8 cellular contexts compared by ENCODE assay signal in the genomic region with DNA sequence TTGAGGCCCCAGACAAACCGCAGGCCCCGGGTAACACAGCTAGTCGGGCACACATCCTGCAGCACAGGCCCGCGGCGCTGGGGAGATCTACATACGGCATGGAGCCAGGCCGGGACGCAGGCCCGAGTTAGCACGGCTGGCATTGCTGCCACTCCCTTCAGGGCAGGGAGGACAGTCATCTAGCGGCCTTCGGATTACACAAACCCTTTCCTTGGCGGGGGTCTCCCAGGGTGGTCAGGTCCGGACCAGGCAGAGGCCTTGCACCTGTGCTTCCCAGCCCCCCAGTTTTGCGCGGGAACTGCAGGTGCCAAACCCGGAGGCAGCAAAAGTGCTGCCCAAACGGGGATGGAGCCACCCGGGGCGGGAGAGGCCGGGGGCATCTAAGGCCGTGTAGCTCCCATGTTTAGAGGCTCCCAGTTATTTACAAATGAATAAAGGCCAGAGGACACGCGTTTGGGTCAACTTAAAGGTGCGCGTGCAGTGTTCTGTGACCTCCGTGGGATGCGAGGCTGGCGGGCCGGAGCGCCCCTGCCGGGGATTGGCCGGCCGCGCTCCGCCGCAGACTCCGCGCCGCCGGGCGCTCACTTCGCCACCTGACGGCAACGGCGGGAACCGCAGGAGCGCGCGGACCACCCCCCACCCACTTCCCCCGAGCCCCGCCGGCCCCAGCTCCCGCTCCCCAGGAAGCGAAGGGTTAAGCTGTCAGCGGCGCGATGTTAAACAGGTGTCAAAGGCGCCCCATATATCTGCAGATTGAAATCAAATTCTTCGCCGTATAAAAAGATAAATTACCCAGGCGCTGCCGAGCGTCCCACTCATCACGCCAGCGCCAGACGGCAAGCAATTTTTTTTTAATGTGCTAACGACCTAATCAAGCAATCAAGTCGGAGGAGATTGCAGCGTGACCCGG. TPM values are rescaled to one million over a fixed set of nuclear protein-coding genes. Genes with fewer than 3 reads are reported as not detected.
DNase-seq lines count a peak whose midpoint lies in the region; ATAC-seq and TF ChIP-seq lines count a peak whose summit lies in the region.

No MANE protein-coding gene starts in this region.

- WGBS in testis, 2 donors: 1 to 5% methylated on average over 23 to 68 of the region's 72 CpGs

- peak; percentile 47 for DNase-seq in activated T-helper 9 cell treated with anti-CD3 and anti-CD28 coated beads, Interleukin-2, amount 50 U/mL, for 16 hours (ENCODE audit: low read depth)
- DNase-seq in germinal center (ENCODE audit: low spot score): peak; percentile 86
- DNase-seq in occipital lobe (lab: John Stamatoyannopoulos, UW): peak; percentile 28
- peak; percentile 48 for DNase-seq in testis
- DNase-seq in DMS114 treated with DMSO at 0.1 percent for 48 hours (lab: John Stamatoyannopoulos, UW; ENCODE audit: unreplicated experiment): no peak

- peak overlapping the region; percentile 33 for H3K4me3 ChIP-seq in GM12875 (ENCODE audit: low read depth, low read length)
- H3K4me3 ChIP-seq in testis: peak overlapping the region; percentile 58 to 62

- H3K9me3 ChIP-seq in testis: no peaks in the 10 kb centered on the region

- no peak for TF ChIP-seq POLR2A in testis (IDR thresholded peaks at IDR 0.05)

- peak; percentile 65 for ATAC-seq in HG03342 (IDR thresholded peaks at IDR 0.05; ENCODE audit: unreplicated experiment)

- no peak overlapping the region for H3K27ac ChIP-seq in testis

- H3K27me3 ChIP-seq in testis: no peaks in the 10 kb centered on the region

- no peaks in the 10 kb centered on the region for H3K36me3 ChIP-seq in testis (ENCODE audit: low read depth, missing control alignments)

- peaks cover 4% of the 10 kb centered on the region for H3K4me1 ChIP-seq in testis

- TF ChIP-seq CTCF in GM12875 (IDR thresholded peaks at IDR 0.05; ENCODE audit: borderline replicate concordance, insufficient read depth, low read depth, low read length) (peak; percentile 95), testis (IDR thresholded peaks at IDR 0.05) (peak; percentile 69 to 99 (median 94))

- intact Hi-C loops in testis (cut with DNase I; ENCODE audit: low total_unique reads): loop anchor here (10.0 kb wide), 1 partner anchor 143 kb away; no protein-coding TSS in a partner anchor

TF ChIP-seq in PFSK-1, 5 proteins besides CTCF, POLR2A, EP300 and RAD21:
- TF ChIP-seq POLR2AphosphoS5 (IDR thresholded peaks at IDR 0.05; ENCODE audit: low read depth, low read length): no peak
- TF ChIP-seq FOXP2 (optimal IDR thresholded peaks at IDR 0.05; ENCODE audit: borderline replicate concordance, extremely low read depth, extremely low read length, insufficient read depth): peak; percentile 12
- TF ChIP-seq, protein P1, sequence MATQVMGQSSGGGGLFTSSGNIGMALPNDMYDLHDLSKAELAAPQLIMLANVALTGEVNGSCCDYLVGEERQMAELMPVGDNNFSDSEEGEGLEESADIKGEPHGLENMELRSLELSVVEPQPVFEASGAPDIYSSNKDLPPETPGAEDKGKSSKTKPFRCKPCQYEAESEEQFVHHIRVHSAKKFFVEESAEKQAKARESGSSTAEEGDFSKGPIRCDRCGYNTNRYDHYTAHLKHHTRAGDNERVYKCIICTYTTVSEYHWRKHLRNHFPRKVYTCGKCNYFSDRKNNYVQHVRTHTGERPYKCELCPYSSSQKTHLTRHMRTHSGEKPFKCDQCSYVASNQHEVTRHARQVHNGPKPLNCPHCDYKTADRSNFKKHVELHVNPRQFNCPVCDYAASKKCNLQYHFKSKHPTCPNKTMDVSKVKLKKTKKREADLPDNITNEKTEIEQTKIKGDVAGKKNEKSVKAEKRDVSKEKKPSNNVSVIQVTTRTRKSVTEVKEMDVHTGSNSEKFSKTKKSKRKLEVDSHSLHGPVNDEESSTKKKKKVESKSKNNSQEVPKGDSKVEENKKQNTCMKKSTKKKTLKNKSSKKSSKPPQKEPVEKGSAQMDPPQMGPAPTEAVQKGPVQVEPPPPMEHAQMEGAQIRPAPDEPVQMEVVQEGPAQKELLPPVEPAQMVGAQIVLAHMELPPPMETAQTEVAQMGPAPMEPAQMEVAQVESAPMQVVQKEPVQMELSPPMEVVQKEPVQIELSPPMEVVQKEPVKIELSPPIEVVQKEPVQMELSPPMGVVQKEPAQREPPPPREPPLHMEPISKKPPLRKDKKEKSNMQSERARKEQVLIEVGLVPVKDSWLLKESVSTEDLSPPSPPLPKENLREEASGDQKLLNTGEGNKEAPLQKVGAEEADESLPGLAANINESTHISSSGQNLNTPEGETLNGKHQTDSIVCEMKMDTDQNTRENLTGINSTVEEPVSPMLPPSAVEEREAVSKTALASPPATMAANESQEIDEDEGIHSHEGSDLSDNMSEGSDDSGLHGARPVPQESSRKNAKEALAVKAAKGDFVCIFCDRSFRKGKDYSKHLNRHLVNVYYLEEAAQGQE (IDR thresholded peaks at IDR 0.05; ENCODE audit: insufficient read depth in 1 of 2, low read depth in 2 of 2, low read length in 2 of 2): no peak

RNA-seq across cellular contexts. Expression of a gene that starts 18.1 kb away (rescaled TPM):
- polyA plus RNA-seq in PFSK-1 (2012; ENCODE audit: insufficient read length, low read depth): not detected
- total RNA-seq in occipital lobe (not detected), testis (under 1 TPM; 0.16 to 0.37 TPM)
- 0.55 TPM for polyA plus RNA-seq in testis (ENCODE audit: insufficient read depth, low read depth, low replicate concordance)

RNA-seq across cellular contexts. Expression of a gene that starts 45.4 kb away (rescaled TPM):
- polyA plus RNA-seq in PFSK-1 (2012; ENCODE audit: insufficient read length, low read depth): 52.8 TPM
- total RNA-seq in occipital lobe (22.3 TPM), testis (10 to 100 TPM; 86.7 to 89.4 TPM)
- 53.8 TPM for polyA plus RNA-seq in testis (ENCODE audit: insufficient read depth, low read depth, low replicate concordance)
